In genomic region chr3:55373413-55373812, GRCh38 we compare ENCODE assay signal across 20 cellular contexts.
"Had no signal": no experiment of that assay in that cellular context is flagged by ENCODE, and none has a peak within 500 bp of the region (broad histone marks: within the 10 kb centered on the region; RNA-seq: fewer than 3 reads in every experiment).

No MANE protein-coding gene starts in this region.

- H3K4me3 ChIP-seq: esophagus muscularis mucosa, gastroesophageal sphincter, smooth muscle cell, tibial nerve had no signal

- H3K27ac ChIP-seq: epithelial cell of prostate, esophagus muscularis mucosa, gastroesophageal sphincter, tibial nerve had no signal

- H3K4me1 ChIP-seq: tibial nerve had no signal

- H3K9me3 ChIP-seq: esophagus muscularis mucosa, gastroesophageal sphincter, tibial nerve had no signal

- H3K27me3 ChIP-seq: esophagus muscularis mucosa, gastroesophageal sphincter, tibial nerve had no signal

- H3K27ac Mint-ChIP-seq: dendritic cell treated with granulocyte-macrophage colony-stimulating factor and Interleukin-4, amounts not matched to agents 40 ng/mL and 50 ng/mL, for 4 days; effector memory CD8-positive, alpha-beta T cell; naive B cell; nephron; stimulated activated effector memory CD8-positive, alpha-beta T cell treated with anti-CD3 and anti-CD28 coated beads, Interleukin-12 subunit alpha, Interleukin-12 subunit beta, amount 100 ng/mL, for 72 hours; stimulated activated naive CD8-positive, alpha-beta T cell treated with anti-CD3 and anti-CD28 coated beads, Interleukin-15, Interleukin-2, amounts not matched to agents 100 ng/mL and 50 ng/mL, for 24 hours had no signal

- FAIRE-seq: colon had no signal

- H3K9me3 Mint-ChIP-seq: stimulated activated naive CD8-positive, alpha-beta T cell treated with anti-CD3 and anti-CD28 coated beads, Interleukin-15, Interleukin-2, amounts not matched to agents 100 ng/mL and 50 ng/mL, for 24 hours had no signal

- H3K4me3 Mint-ChIP-seq: dendritic cell treated with granulocyte-macrophage colony-stimulating factor and Interleukin-4, amounts not matched to agents 40 ng/mL and 50 ng/mL, for 4 days; effector memory CD8-positive, alpha-beta T cell; naive B cell; nephron; stimulated activated effector memory CD8-positive, alpha-beta T cell treated with anti-CD3 and anti-CD28 coated beads, Interleukin-12 subunit alpha, Interleukin-12 subunit beta, amount 100 ng/mL, for 72 hours; stimulated activated naive CD8-positive, alpha-beta T cell treated with anti-CD3 and anti-CD28 coated beads, Interleukin-15, Interleukin-2, amounts not matched to agents 100 ng/mL and 50 ng/mL, for 24 hours had no signal

- H3K4me1 Mint-ChIP-seq: naive B cell; stimulated activated effector memory CD8-positive, alpha-beta T cell treated with anti-CD3 and anti-CD28 coated beads, Interleukin-12 subunit alpha, Interleukin-12 subunit beta, amount 100 ng/mL, for 72 hours had no signal

- ATAC-seq: effector memory CD8-positive, alpha-beta T cell; gastroesophageal sphincter; left colon; right cardiac atrium; stimulated activated effector memory CD8-positive, alpha-beta T cell treated with anti-CD3 and anti-CD28 coated beads, Interleukin-12 subunit alpha, Interleukin-12 subunit beta, amount 100 ng/mL, for 72 hours had no signal

- H3K36me3 Mint-ChIP-seq: naive B cell; stimulated activated effector memory CD8-positive, alpha-beta T cell treated with anti-CD3 and anti-CD28 coated beads, Interleukin-12 subunit alpha, Interleukin-12 subunit beta, amount 100 ng/mL, for 72 hours had no signal

- H3K36me3 ChIP-seq: esophagus muscularis mucosa, gastroesophageal sphincter, tibial nerve had no signal

- H3K4me2 ChIP-seq: smooth muscle cell had no signal

- H3K27me3 Mint-ChIP-seq: dendritic cell treated with granulocyte-macrophage colony-stimulating factor and Interleukin-4, amounts not matched to agents 40 ng/mL and 50 ng/mL, for 4 days; effector memory CD8-positive, alpha-beta T cell had no signal

- DNase-seq: cerebellar nuclear complex; effector memory CD8-positive, alpha-beta T cell; foreskin fibroblast; glutamatergic neuron; left colon; mesendoderm; naive B cell; right cardiac atrium; stimulated activated CD4-positive, alpha-beta T cell treated with anti-CD3 and anti-CD28 coated beads, Interleukin-4, amount 100 ng/mL, for 1 hour; stimulated activated CD8-positive, alpha-beta memory T cell treated with anti-CD3 and anti-CD28 coated beads, Interleukin-4, amount 100 ng/mL, for 48 hours had no signal
